Comparison of ENCODE assay signal across 22 cellular contexts in the genomic region with DNA sequence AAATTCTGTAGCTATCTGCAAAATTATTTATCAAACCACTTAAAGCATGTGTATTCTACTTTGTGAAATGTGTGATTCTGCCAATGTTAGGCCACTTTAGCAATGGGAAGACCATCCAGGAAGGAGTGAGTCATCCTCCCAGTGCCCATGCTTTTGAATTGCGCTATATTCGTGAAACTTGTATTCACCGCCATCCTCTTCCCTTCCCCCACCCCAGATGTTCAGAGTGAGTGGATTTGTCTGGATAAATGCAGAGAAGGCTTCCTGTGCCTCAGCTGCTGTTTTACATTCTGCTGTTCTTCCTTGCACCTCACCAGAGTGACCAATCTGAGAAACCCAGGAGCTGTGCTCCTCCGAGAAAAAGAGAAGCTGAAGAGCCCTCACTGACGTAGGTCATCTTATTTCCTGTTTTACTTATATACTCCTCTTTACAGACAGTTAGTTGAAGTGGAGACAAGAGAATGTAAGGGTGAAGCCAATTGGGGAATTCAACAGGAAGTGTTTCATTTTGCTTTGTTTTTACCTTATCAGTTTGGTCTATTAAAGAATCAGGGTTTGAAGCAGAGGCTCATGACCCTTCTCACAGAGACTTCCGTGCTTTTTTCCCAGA. TPM values are rescaled to one million over a fixed set of nuclear protein-coding genes. Genes with fewer than 3 reads are reported as not detected.
DNase-seq lines count a peak whose midpoint lies in the region; ATAC-seq and TF ChIP-seq lines count a peak whose summit lies in the region.
"Had no signal": no experiment of that assay in that cellular context is flagged by ENCODE, and none has a peak within 500 bp of the region (broad histone marks: within the 10 kb centered on the region; RNA-seq: fewer than 3 reads in every experiment).

No MANE protein-coding gene starts in this region.

- H3K9me3 Mint-ChIP-seq in naive thymus-derived CD4-positive, alpha-beta T cell = peaks cover 0 to 6% (median 0%) of the 10 kb centered on the region in 11 donors
- H3K9me3 Mint-ChIP-seq: activated naive CD8-positive, alpha-beta T cell treated with anti-CD3 and anti-CD28 coated beads, Interleukin-2, amount 50 U/mL, for 24 hours; activated T-helper 1 cell treated with anti-CD3 and anti-CD28 coated beads, Interleukin-12 subunit alpha, Interleukin-12 subunit beta, Interleukin-2, Interleukin-4 antibody, amounts not matched to agents 30 ng/mL and 10 ng/mL and 1 ng/mL, durations not matched to agents 14 hours and 24 hours and 36 hours had no signal

- peaks cover 0 to 14% (median 11%) of the 10 kb centered on the region in 5 donors for H3K27me3 Mint-ChIP-seq in naive thymus-derived CD4-positive, alpha-beta T cell
- H3K27me3 Mint-ChIP-seq: activated naive CD8-positive, alpha-beta T cell treated with anti-CD3 and anti-CD28 coated beads, Interleukin-2, amount 50 U/mL, for 24 hours; effector memory CD8-positive, alpha-beta T cell had no signal

- TF ChIP-seq CTCF in brain microvascular endothelial cell (IDR thresholded peaks at IDR 0.05; ENCODE audit: low read depth, low read length, missing control alignments) = no peak

- CTCF ChIA-PET in naive thymus-derived CD4-positive, alpha-beta T cell (lab: Charles Lee) = no interaction called here

- POLR2A ChIA-PET in naive thymus-derived CD4-positive, alpha-beta T cell (lab: Charles Lee) = no interaction called here

- no peaks in the 10 kb centered on the region for H3K4me1 ChIP-seq in naive thymus-derived CD4-positive, alpha-beta T cell (ENCODE audit: control insufficient read depth in 2 of 2, insufficient read depth in 2 of 2, low read length in 2 of 2)
- H3K4me1 ChIP-seq: tibial artery had no signal

- intact Hi-C loops in naive thymus-derived CD4-positive, alpha-beta T cell (cut with micrococcal nuclease) = no loop called here

- no peak overlapping the region for H3K4me3 ChIP-seq in brain microvascular endothelial cell (ENCODE audit: low read depth, low read length)
- H3K4me3 ChIP-seq in naive thymus-derived CD4-positive, alpha-beta T cell (ENCODE audit: low read length) = no peak overlapping the region
- H3K4me3 ChIP-seq: cardiac muscle cell, tibial artery had no signal

- no peaks in the 10 kb centered on the region for H3K36me3 ChIP-seq in brain microvascular endothelial cell (replicated peaks)
- no peaks in the 10 kb centered on the region for H3K36me3 ChIP-seq in naive thymus-derived CD4-positive, alpha-beta T cell (ENCODE audit: control insufficient read depth in 2 of 3, insufficient read depth in 3 of 3, low read length in 3 of 3)
- H3K36me3 ChIP-seq: cardiac muscle cell, tibial artery, WERI-Rb-1 had no signal

- no peaks in the 10 kb centered on the region for H3K27me3 ChIP-seq in brain microvascular endothelial cell (replicated peaks)
- no peaks in the 10 kb centered on the region for H3K27me3 ChIP-seq in naive thymus-derived CD4-positive, alpha-beta T cell (ENCODE audit: control insufficient read depth in 2 of 2, insufficient read depth in 2 of 2, low read length in 2 of 2)
- H3K27me3 ChIP-seq: cardiac muscle cell, tibial artery had no signal

- H3K4me1 Mint-ChIP-seq in naive thymus-derived CD4-positive, alpha-beta T cell = no peaks in the 10 kb centered on the region
- H3K4me1 Mint-ChIP-seq: activated naive CD8-positive, alpha-beta T cell treated with anti-CD3 and anti-CD28 coated beads, Interleukin-2, amount 50 U/mL, for 24 hours had no signal

- peak overlapping the region in 1 of 9 donors; percentile 11 for H3K27ac Mint-ChIP-seq in naive thymus-derived CD4-positive, alpha-beta T cell
- H3K27ac Mint-ChIP-seq: activated CD8-positive, alpha-beta T cell treated with anti-CD3 and anti-CD28 coated beads, Interleukin-2, amount 10 ng/mL, durations not matched to agents 7 days and 5 days; activated naive CD8-positive, alpha-beta T cell treated with anti-CD3 and anti-CD28 coated beads, Interleukin-2, amount 50 U/mL, for 24 hours; activated T-helper 1 cell treated with anti-CD3 and anti-CD28 coated beads, Interleukin-12 subunit alpha, Interleukin-12 subunit beta, Interleukin-2, Interleukin-4 antibody, amounts not matched to agents 30 ng/mL and 10 ng/mL and 1 ng/mL, durations not matched to agents 14 hours and 24 hours and 36 hours; effector memory CD8-positive, alpha-beta T cell had no signal

- in situ Hi-C loops in brain microvascular endothelial cell (cut with HindIII; ENCODE audit: low pct_ligation_motif_present, low sequenced_read_pairs) = no loop called here

- peak; percentile 34 for DNase-seq in Daoy (ENCODE audit: low read depth)
- DNase-seq in MV-4-11 (lab: John Stamatoyannopoulos, UW) = peak; percentile 93
- DNase-seq in brain microvascular endothelial cell = peak; percentile 43
- DNase-seq in naive thymus-derived CD4-positive, alpha-beta T cell = no peak
- DNase-seq in germinal center (ENCODE audit: low spot score) = no peak
- no peak for DNase-seq in activated effector memory CD4-positive, alpha-beta T cell treated with anti-CD3 and anti-CD28 coated beads, Interleukin-2, amount 50 U/mL, for 16 hours
- no peak for DNase-seq in effector CD8-positive, alpha-beta T cell (lab: John Stamatoyannopoulos, UW)
- DNase-seq: activated CD8-positive, alpha-beta T cell treated with anti-CD3 and anti-CD28 coated beads, Interleukin-2, amount 10 ng/mL, durations not matched to agents 7 days and 5 days; activated naive CD8-positive, alpha-beta T cell treated with anti-CD3 and anti-CD28 coated beads, Interleukin-2, amount 50 U/mL, for 24 hours; DMS53; effector memory CD8-positive, alpha-beta T cell; Karpas-422; left colon; NCI-H187; NCI-H524; stimulated activated CD4-positive, alpha-beta T cell treated with anti-CD3 and anti-CD28 coated beads, Interleukin-4, amount 100 ng/mL, for 4 hours; tibial artery; WERI-Rb-1 had no signal

- ATAC-seq in naive thymus-derived CD4-positive, alpha-beta T cell = peak; percentile 78
- no peak for ATAC-seq in HG03095 (IDR thresholded peaks at IDR 0.05; ENCODE audit: unreplicated experiment)
- ATAC-seq: activated CD8-positive, alpha-beta T cell treated with anti-CD3 and anti-CD28 coated beads, Interleukin-2, amount 10 ng/mL, durations not matched to agents 7 days and 5 days; activated naive CD8-positive, alpha-beta T cell treated with anti-CD3 and anti-CD28 coated beads, Interleukin-2, amount 50 U/mL, for 24 hours; effector memory CD8-positive, alpha-beta T cell; left colon; Panc1 had no signal

- H3K4me3 Mint-ChIP-seq in naive thymus-derived CD4-positive, alpha-beta T cell = no peak overlapping the region
- H3K4me3 Mint-ChIP-seq: activated CD8-positive, alpha-beta T cell treated with anti-CD3 and anti-CD28 coated beads, Interleukin-2, amount 10 ng/mL, durations not matched to agents 7 days and 5 days; activated naive CD8-positive, alpha-beta T cell treated with anti-CD3 and anti-CD28 coated beads, Interleukin-2, amount 50 U/mL, for 24 hours; activated T-helper 1 cell treated with anti-CD3 and anti-CD28 coated beads, Interleukin-12 subunit alpha, Interleukin-12 subunit beta, Interleukin-2, Interleukin-4 antibody, amounts not matched to agents 30 ng/mL and 10 ng/mL and 1 ng/mL, durations not matched to agents 14 hours and 24 hours and 36 hours; effector memory CD8-positive, alpha-beta T cell had no signal

- no peaks in the 10 kb centered on the region for H3K9me3 ChIP-seq in naive thymus-derived CD4-positive, alpha-beta T cell (ENCODE audit: control insufficient read depth in 2 of 3, low read length in 3 of 3)
- H3K9me3 ChIP-seq: tibial artery had no signal

- H3K36me3 Mint-ChIP-seq in naive thymus-derived CD4-positive, alpha-beta T cell = peaks cover 0 to 6% (median 0%) of the 10 kb centered on the region in 5 donors

- H3K27ac ChIP-seq in brain microvascular endothelial cell = peak overlapping the region; percentile 29
- H3K27ac ChIP-seq in naive thymus-derived CD4-positive, alpha-beta T cell (ENCODE audit: low read depth, low read length) = no peak overlapping the region
- H3K27ac ChIP-seq: cardiac muscle cell, tibial artery, WERI-Rb-1 had no signal

RNA-seq across cellular contexts. Expression of a gene that starts 24.7 kb away (rescaled TPM):
- total RNA-seq in Daoy (2014; rRNA removed; shearing (Covaris generic)) = 0.86 and 1.3 TPM in 2 replicates
- total RNA-seq in naive thymus-derived CD4-positive, alpha-beta T cell = under 1 TPM in 2 of 5 experiments, not detected in 3; 0.08 to 0.22 TPM
- polyA plus RNA-seq in naive thymus-derived CD4-positive, alpha-beta T cell = not detected
- total RNA-seq: activated CD8-positive, alpha-beta T cell treated with anti-CD3 and anti-CD28 coated beads, Interleukin-2, amount 10 ng/mL, durations not matched to agents 7 days and 5 days; activated T-helper 1 cell treated with anti-CD3 and anti-CD28 coated beads, Interleukin-12 subunit alpha, Interleukin-12 subunit beta, Interleukin-2, Interleukin-4 antibody, amounts not matched to agents 30 ng/mL and 10 ng/mL and 1 ng/mL, durations not matched to agents 14 hours and 24 hours and 36 hours had no signal

Comparison
In these comparisons a context has a peak if more than half of its experiments do, and no peak if none do; other contexts are left out.
1. DNase-seq: peak in Daoy (single experiment), MV-4-11 (single experiment) and brain microvascular endothelial cell (single experiment); none in naive thymus-derived CD4-positive, alpha-beta T cell (0 of 9), germinal center (single experiment), activated effector memory CD4-positive, alpha-beta T cell treated with anti-CD3 and anti-CD28 coated beads, Interleukin-2, amount 50 U/mL, for 16 hours (single experiment) and effector CD8-positive, alpha-beta T cell (single experiment).